Comparison of ENCODE assay signal across 1 cellular context in the genomic region with DNA sequence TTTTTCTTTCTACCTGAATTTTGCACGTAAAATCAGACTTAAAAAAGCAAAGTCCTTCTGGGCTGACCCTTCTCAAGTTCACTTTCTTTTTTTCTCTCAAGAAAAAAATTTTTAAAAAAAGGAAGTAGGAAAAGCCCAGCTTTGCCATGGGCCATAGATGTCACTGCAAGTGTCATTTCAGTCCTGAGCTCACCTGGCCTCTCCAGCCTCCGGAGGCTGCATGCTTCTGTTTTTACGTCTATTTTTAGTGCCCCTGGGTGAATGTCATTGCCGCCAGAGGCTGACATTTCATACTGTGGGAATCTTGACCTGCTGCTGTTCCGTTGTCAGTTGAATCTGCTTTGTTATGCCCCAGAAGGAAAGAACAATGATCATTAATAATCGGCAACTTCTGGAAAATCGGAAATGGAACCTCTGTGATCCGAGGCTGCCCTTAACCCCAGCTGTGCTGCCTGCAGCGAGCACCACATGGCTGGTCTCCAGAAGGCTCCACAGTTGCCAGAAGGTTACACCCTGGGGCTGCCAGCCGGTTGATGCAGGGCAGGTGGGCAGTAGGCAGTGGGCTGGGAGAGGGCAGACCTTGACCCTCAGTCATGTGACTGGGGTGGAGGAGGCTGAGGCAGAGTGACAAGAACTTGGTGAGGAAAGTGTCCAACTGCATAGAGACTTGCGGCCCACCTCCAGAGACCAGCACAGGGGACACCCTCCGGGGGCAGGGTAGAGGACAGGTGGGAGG.
TF ChIP-seq lines count a peak whose summit lies in the region.

No MANE protein-coding gene starts in this region.

TF ChIP-seq in GM12878, 131 proteins besides CTCF, POLR2A, EP300 and RAD21 (continued from another document and continues in another):
- TF ChIP-seq USF2 (IDR thresholded peaks at IDR 0.05; ENCODE audit: borderline replicate concordance, low read depth, low read length) (no peak), PML (IDR thresholded peaks at IDR 0.05; ENCODE audit: low read length) (no peak; the same call in 1 of the 2 replicates), ATF2 (IDR thresholded peaks at IDR 0.05; ENCODE audit: low read length) (peak; percentile 88), NFIC (IDR thresholded peaks at IDR 0.05; ENCODE audit: low read depth, low read length) (peak; percentile 86; the same call in 1 of the 2 replicates), NR2C1 (IDR thresholded peaks at IDR 0.05) (no peak), BCL11A (IDR thresholded peaks at IDR 0.05; ENCODE audit: low read depth, low read length) (peak; percentile 72; the same call in 1 of the 2 replicates), PKNOX1 (IDR thresholded peaks at IDR 0.05) (0 out of 2 replicates have a peak, but pooled peaks have one; percentile 22), RBBP5 (conservative IDR thresholded peaks at IDR 0.05) (no peak), ETV6 (conservative IDR thresholded peaks at IDR 0.05 in 1 of 2, IDR thresholded peaks at IDR 0.05 in 1 of 2; ENCODE audit: borderline replicate concordance in 1 of 2, low read depth in 1 of 2) (peak in 1 of 2 experiments; percentile 75; a peak in 1 of 4 replicates), ASH2L (IDR thresholded peaks at IDR 0.05; ENCODE audit: borderline replicate concordance, low read depth) (no peak), ZNF207 (IDR thresholded peaks at IDR 0.05; ENCODE audit: borderline replicate concordance) (no peak), YY1 (IDR thresholded peaks at IDR 0.05; ENCODE audit: low read depth, low read length) (no peak), RB1 (IDR thresholded peaks at IDR 0.05; ENCODE audit: borderline replicate concordance) (no peak), RELA (IDR thresholded peaks at IDR 0.05; ENCODE audit: borderline replicate concordance, partially characterized antibody) (no peak), CHD4 (IDR thresholded peaks at IDR 0.05) (no peak), TAF1 (IDR thresholded peaks at IDR 0.05; ENCODE audit: borderline replicate concordance, low read depth, low read length) (no peak), CHD2 (IDR thresholded peaks at IDR 0.05; ENCODE audit: borderline replicate concordance, low read depth, low read length) (no peak), ZNF24 (IDR thresholded peaks at IDR 0.05) (no peak), FOXM1 (IDR thresholded peaks at IDR 0.05; ENCODE audit: low read depth, low read length) (peak; percentile 75; the same call in 1 of the 2 replicates), NRF1 (conservative IDR thresholded peaks at IDR 0.05; ENCODE audit: low read depth, low read length) (no peak), LARP7 (IDR thresholded peaks at IDR 0.05) (no peak), SIN3A (IDR thresholded peaks at IDR 0.05; ENCODE audit: low read depth, low read length) (no peak), TCF12 (IDR thresholded peaks at IDR 0.05; ENCODE audit: low read depth, low read length) (peak; percentile 82), GATAD2B (conservative IDR thresholded peaks at IDR 0.05; ENCODE audit: low read depth) (0 out of 2 replicates have a peak, but pooled peaks have one; percentile 25), RUNX3 (IDR thresholded peaks at IDR 0.05; ENCODE audit: low read length) (peak; percentile 76), SRF (IDR thresholded peaks at IDR 0.05; ENCODE audit: low read depth in 2 of 2, low read length in 2 of 2) (0 out of 4 replicates have a peak, but pooled peaks of 1 of the 2 experiments have one; percentile 7), ESRRA (IDR thresholded peaks at IDR 0.05; ENCODE audit: low read length) (no peak)
- TF ChIP-seq, protein P1, sequence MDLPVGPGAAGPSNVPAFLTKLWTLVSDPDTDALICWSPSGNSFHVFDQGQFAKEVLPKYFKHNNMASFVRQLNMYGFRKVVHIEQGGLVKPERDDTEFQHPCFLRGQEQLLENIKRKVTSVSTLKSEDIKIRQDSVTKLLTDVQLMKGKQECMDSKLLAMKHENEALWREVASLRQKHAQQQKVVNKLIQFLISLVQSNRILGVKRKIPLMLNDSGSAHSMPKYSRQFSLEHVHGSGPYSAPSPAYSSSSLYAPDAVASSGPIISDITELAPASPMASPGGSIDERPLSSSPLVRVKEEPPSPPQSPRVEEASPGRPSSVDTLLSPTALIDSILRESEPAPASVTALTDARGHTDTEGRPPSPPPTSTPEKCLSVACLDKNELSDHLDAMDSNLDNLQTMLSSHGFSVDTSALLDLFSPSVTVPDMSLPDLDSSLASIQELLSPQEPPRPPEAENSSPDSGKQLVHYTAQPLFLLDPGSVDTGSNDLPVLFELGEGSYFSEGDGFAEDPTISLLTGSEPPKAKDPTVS (IDR thresholded peaks at IDR 0.05; ENCODE audit: low read depth, low read length) = no peak
- TF ChIP-seq, protein P2, sequence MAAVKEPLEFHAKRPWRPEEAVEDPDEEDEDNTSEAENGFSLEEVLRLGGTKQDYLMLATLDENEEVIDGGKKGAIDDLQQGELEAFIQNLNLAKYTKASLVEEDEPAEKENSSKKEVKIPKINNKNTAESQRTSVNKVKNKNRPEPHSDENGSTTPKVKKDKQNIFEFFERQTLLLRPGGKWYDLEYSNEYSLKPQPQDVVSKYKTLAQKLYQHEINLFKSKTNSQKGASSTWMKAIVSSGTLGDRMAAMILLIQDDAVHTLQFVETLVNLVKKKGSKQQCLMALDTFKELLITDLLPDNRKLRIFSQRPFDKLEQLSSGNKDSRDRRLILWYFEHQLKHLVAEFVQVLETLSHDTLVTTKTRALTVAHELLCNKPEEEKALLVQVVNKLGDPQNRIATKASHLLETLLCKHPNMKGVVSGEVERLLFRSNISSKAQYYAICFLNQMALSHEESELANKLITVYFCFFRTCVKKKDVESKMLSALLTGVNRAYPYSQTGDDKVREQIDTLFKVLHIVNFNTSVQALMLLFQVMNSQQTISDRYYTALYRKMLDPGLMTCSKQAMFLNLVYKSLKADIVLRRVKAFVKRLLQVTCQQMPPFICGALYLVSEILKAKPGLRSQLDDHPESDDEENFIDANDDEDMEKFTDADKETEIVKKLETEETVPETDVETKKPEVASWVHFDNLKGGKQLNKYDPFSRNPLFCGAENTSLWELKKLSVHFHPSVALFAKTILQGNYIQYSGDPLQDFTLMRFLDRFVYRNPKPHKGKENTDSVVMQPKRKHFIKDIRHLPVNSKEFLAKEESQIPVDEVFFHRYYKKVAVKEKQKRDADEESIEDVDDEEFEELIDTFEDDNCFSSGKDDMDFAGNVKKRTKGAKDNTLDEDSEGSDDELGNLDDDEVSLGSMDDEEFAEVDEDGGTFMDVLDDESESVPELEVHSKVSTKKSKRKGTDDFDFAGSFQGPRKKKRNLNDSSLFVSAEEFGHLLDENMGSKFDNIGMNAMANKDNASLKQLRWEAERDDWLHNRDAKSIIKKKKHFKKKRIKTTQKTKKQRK (IDR thresholded peaks at IDR 0.05; ENCODE audit: low read depth, low read length) = no peak
- TF ChIP-seq, protein P3, sequence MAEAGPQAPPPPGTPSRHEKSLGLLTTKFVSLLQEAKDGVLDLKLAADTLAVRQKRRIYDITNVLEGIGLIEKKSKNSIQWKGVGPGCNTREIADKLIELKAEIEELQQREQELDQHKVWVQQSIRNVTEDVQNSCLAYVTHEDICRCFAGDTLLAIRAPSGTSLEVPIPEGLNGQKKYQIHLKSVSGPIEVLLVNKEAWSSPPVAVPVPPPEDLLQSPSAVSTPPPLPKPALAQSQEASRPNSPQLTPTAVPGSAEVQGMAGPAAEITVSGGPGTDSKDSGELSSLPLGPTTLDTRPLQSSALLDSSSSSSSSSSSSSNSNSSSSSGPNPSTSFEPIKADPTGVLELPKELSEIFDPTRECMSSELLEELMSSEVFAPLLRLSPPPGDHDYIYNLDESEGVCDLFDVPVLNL (IDR thresholded peaks at IDR 0.05; ENCODE audit: low read depth, low read length) = no peak
- TF ChIP-seq, protein P4, sequence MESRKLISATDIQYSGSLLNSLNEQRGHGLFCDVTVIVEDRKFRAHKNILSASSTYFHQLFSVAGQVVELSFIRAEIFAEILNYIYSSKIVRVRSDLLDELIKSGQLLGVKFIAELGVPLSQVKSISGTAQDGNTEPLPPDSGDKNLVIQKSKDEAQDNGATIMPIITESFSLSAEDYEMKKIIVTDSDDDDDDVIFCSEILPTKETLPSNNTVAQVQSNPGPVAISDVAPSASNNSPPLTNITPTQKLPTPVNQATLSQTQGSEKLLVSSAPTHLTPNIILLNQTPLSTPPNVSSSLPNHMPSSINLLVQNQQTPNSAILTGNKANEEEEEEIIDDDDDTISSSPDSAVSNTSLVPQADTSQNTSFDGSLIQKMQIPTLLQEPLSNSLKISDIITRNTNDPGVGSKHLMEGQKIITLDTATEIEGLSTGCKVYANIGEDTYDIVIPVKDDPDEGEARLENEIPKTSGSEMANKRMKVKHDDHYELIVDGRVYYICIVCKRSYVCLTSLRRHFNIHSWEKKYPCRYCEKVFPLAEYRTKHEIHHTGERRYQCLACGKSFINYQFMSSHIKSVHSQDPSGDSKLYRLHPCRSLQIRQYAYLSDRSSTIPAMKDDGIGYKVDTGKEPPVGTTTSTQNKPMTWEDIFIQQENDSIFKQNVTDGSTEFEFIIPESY (IDR thresholded peaks at IDR 0.05) = no peak
- TF ChIP-seq, protein P5, sequence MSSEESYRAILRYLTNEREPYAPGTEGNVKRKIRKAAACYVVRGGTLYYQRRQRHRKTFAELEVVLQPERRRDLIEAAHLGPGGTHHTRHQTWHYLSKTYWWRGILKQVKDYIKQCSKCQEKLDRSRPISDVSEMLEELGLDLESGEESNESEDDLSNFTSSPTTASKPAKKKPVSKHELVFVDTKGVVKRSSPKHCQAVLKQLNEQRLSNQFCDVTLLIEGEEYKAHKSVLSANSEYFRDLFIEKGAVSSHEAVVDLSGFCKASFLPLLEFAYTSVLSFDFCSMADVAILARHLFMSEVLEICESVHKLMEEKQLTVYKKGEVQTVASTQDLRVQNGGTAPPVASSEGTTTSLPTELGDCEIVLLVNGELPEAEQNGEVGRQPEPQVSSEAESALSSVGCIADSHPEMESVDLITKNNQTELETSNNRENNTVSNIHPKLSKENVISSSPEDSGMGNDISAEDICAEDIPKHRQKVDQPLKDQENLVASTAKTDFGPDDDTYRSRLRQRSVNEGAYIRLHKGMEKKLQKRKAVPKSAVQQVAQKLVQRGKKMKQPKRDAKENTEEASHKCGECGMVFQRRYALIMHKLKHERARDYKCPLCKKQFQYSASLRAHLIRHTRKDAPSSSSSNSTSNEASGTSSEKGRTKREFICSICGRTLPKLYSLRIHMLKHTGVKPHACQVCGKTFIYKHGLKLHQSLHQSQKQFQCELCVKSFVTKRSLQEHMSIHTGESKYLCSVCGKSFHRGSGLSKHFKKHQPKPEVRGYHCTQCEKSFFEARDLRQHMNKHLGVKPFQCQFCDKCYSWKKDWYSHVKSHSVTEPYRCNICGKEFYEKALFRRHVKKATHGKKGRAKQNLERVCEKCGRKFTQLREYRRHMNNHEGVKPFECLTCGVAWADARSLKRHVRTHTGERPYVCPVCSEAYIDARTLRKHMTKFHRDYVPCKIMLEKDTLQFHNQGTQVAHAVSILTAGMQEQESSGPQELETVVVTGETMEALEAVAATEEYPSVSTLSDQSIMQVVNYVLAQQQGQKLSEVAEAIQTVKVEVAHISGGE (CRISPR knock-in tag; IDR thresholded peaks at IDR 0.05) = no peak
- TF ChIP-seq, protein P6, sequence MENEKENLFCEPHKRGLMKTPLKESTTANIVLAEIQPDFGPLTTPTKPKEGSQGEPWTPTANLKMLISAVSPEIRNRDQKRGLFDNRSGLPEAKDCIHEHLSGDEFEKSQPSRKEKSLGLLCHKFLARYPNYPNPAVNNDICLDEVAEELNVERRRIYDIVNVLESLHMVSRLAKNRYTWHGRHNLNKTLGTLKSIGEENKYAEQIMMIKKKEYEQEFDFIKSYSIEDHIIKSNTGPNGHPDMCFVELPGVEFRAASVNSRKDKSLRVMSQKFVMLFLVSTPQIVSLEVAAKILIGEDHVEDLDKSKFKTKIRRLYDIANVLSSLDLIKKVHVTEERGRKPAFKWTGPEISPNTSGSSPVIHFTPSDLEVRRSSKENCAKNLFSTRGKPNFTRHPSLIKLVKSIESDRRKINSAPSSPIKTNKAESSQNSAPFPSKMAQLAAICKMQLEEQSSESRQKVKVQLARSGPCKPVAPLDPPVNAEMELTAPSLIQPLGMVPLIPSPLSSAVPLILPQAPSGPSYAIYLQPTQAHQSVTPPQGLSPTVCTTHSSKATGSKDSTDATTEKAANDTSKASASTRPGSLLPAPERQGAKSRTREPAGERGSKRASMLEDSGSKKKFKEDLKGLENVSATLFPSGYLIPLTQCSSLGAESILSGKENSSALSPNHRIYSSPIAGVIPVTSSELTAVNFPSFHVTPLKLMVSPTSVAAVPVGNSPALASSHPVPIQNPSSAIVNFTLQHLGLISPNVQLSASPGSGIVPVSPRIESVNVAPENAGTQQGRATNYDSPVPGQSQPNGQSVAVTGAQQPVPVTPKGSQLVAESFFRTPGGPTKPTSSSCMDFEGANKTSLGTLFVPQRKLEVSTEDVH (IDR thresholded peaks at IDR 0.05; ENCODE audit: low read depth, partially characterized antibody) = no peak
